ENCODE assay signal across 21 cellular contexts in the genomic region with DNA sequence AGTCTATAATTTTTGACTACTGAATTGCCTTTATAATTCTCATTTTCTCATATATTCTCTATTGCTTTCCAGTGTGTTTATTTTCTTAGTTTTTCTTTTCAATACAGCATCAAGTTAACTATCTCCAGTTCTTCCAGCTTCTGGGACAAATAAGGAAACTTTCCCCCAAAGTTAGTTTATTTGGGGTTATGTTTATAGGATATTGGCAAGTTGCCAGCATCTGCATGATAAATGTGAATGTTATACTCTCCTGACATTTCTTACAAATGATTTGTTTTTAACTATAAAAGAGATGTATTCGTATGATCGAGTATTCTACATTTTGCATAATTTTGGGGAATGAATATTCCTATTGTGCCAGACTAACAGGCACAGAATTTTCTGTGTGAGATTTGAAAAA.
DNase-seq lines count a peak whose midpoint lies in the region; ATAC-seq, FAIRE-seq and TF ChIP-seq lines count a peak whose summit lies in the region.
"Had no signal": no experiment of that assay in that cellular context is flagged by ENCODE, and none has a peak within 500 bp of the region (broad histone marks: within the 10 kb centered on the region; RNA-seq: fewer than 3 reads in every experiment).

No MANE protein-coding gene starts in this region.

- in situ Hi-C loops in HepG2 (cut with HindIII; ENCODE audit: extremely low pct_ligation_motif_present, low pct_unique_long_range_greater_than_20kb) = no loop called here
- in situ Hi-C loops in K562 (cut with MboI) = no loop called here

- TF ChIP-seq RAD21 in HepG2 (CRISPR knock-in tag; IDR thresholded peaks at IDR 0.05) (no peak), Ishikawa (IDR thresholded peaks at IDR 0.05; ENCODE audit: low read depth) (no peak), K562 (CRISPR knock-in tag; conservative IDR thresholded peaks at IDR 0.05 in 1 of 2, IDR thresholded peaks at IDR 0.05 in 1 of 2) (no peak)

- CTCF ChIA-PET in HepG2 (lab: Yijun Ruan, JAX; ENCODE audit: low intra/inter-chr PET ratio, low total read pairs) = no interaction called here
- CTCF ChIA-PET in K562 (lab: Yijun Ruan, JAX; ENCODE audit: low intra/inter-chr PET ratio) = no interaction called here

- no peak overlapping the region for H3K4me3 ChIP-seq in HepG2 (replicated peaks in 1 of 3; ENCODE audit: insufficient read depth in 1 of 3, low read depth in 2 of 3, low read length in 3 of 3)
- no peak overlapping the region for H3K4me3 ChIP-seq in right lobe of liver
- no peak overlapping the region for H3K4me3 ChIP-seq in K562
- H3K4me3 ChIP-seq: BLaER1 had no signal

- TF ChIP-seq EP300 in HepG2 (IDR thresholded peaks at IDR 0.05; ENCODE audit: low read depth in 2 of 2, low read length in 2 of 2) (no peak), HepG2 (CRISPR knock-in tag; IDR thresholded peaks at IDR 0.05; ENCODE audit: borderline replicate concordance) (no peak), Ishikawa (IDR thresholded peaks at IDR 0.05; ENCODE audit: borderline replicate concordance) (no peak), K562 (IDR thresholded peaks at IDR 0.05; ENCODE audit: low read length) (no peak)

- BruUV-seq in HepG2 (replicated peaks; lab: Mats Ljungman, UMichigan) (no TSS peak), K562 (replicated peaks; lab: Mats Ljungman, UMichigan) (no TSS peak)

- H2AFZ ChIP-seq in HepG2 (ENCODE audit: low read length) (no peak overlapping the region), K562 (ENCODE audit: low read depth, low read length) (no peak overlapping the region)

- H4K20me1 ChIP-seq in HepG2 (ENCODE audit: insufficient read depth, low read length) = no peaks in the 10 kb centered on the region
- H4K20me1 ChIP-seq in K562 (replicated peaks; ENCODE audit: control insufficient read depth, insufficient read depth, low read length) = no peaks in the 10 kb centered on the region
- H4K20me1 ChIP-seq: BLaER1 had no signal

- intact Hi-C loops in HepG2 (cut with micrococcal nuclease; ENCODE audit: unreplicated experiment) = no loop called here
- intact Hi-C loops in right lobe of liver (cut with DNase I) = no loop called here
- intact Hi-C loops in K562 (cut with micrococcal nuclease) = no loop called here

- 19% methylated on average over 2 of the region's 2 CpGs for whole genome bisulfite sequencing in HepG2 (ENCODE audit: low lambda C conversion rate)
- 78% methylated on average over 2 of the region's 2 CpGs for WGBS in right lobe of liver (ENCODE audit: insufficient coverage, low coverage, low lambda C conversion rate, missing lambda C conversion rate)
- 0% methylated on average over 2 of the region's 2 CpGs for WGBS in K562 (ENCODE audit: insufficient coverage, low coverage, missing lambda C conversion rate)

- H3K27me3 ChIP-seq in HepG2 (ENCODE audit: control insufficient read depth in 1 of 2, insufficient read depth in 2 of 2, low read length in 2 of 2) (no peaks in the 10 kb centered on the region), right lobe of liver (no peaks in the 10 kb centered on the region), K562 (ENCODE audit: control insufficient read depth in 2 of 2, insufficient read depth in 2 of 2, low read length in 2 of 2) (no peaks in the 10 kb centered on the region)
- H3K27me3 ChIP-seq: BE2C, BLaER1 had no signal

- H3K9me3 ChIP-seq in HepG2 (ENCODE audit: low read length) = no peaks in the 10 kb centered on the region
- H3K9me3 ChIP-seq in right lobe of liver = no peaks in the 10 kb centered on the region
- no peaks in the 10 kb centered on the region for H3K9me3 ChIP-seq in K562 (replicated peaks; ENCODE audit: control insufficient read depth, insufficient read depth, low read depth, low read length)
- H3K9me3 ChIP-seq: BE2C, BLaER1 had no signal

- no peak for ATAC-seq in HepG2
- no peak for ATAC-seq in right lobe of liver
- no peak for ATAC-seq in K562
- no peak for ATAC-seq in GM21717 (IDR thresholded peaks at IDR 0.05; ENCODE audit: unreplicated experiment)

- no peaks in the 10 kb centered on the region for H3K9me1 ChIP-seq in K562 (ENCODE audit: control insufficient read depth, insufficient read depth, low read length)

- TF ChIP-seq CTCF in HepG2 (CRISPR knock-in tag; IDR thresholded peaks at IDR 0.05) (no peak), right lobe of liver (IDR thresholded peaks at IDR 0.05) (no peak), K562 (IDR thresholded peaks at IDR 0.05 in 2 of 3, conservative IDR thresholded peaks at IDR 0.05 in 1 of 3; ENCODE audit: insufficient read depth in 2 of 3, low read depth in 1 of 3, low read length in 3 of 3) (no peak)

- H3K4me2 ChIP-seq in HepG2 (ENCODE audit: low read depth, low read length) (no peak overlapping the region), K562 (ENCODE audit: insufficient read depth, low read length) (no peak overlapping the region)
- H3K4me2 ChIP-seq: BLaER1 had no signal

- TF ChIP-seq POLR2A in HepG2 (IDR thresholded peaks at IDR 0.05; ENCODE audit: insufficient read depth in 1 of 2, low read depth in 2 of 2, low read length in 2 of 2) = no peak
- no peak for TF ChIP-seq POLR2A in right lobe of liver (IDR thresholded peaks at IDR 0.05)
- TF ChIP-seq POLR2A in K562 (conservative IDR thresholded peaks at IDR 0.05) = no peak

- H3K79me2 ChIP-seq in HepG2 (ENCODE audit: insufficient read depth, low read length) (no peaks in the 10 kb centered on the region), K562 (ENCODE audit: control insufficient read depth, insufficient read depth, low read length) (no peaks in the 10 kb centered on the region)

- H3K36me3 ChIP-seq in HepG2 (replicated peaks in 1 of 2; ENCODE audit: control insufficient read depth in 1 of 2, insufficient read depth in 2 of 2, low read length in 2 of 2) = no peaks in the 10 kb centered on the region
- no peaks in the 10 kb centered on the region for H3K36me3 ChIP-seq in right lobe of liver
- no peaks in the 10 kb centered on the region for H3K36me3 ChIP-seq in K562 (ENCODE audit: control insufficient read depth, insufficient read depth, low read length)
- H3K36me3 ChIP-seq: BE2C, BLaER1 had no signal

- POLR2A ChIA-PET in HepG2 (lab: Yijun Ruan, JAX) = no interaction called here
- POLR2A ChIA-PET in K562 (lab: Yijun Ruan, JAX) = no interaction called here

- H3K27ac ChIP-seq in HepG2 (ENCODE audit: extremely low read length, insufficient read depth, low read length) (no peak overlapping the region), right lobe of liver (no peak overlapping the region), K562 (ENCODE audit: extremely low read depth, low read depth, low read length) (no peak overlapping the region)
- H3K27ac ChIP-seq: BLaER1 had no signal

- DNase-seq in HepG2 (ENCODE audit: low spot score) = no peak
- DNase-seq in right lobe of liver = no peak
- no peak for DNase-seq in K562 (ENCODE audit: extremely low read depth in 1 of 4, low spot score in 3 of 4)
- DNase-seq in cerebellar cortex (ENCODE audit: low spot score) = no peak
- DNase-seq: 8988T; ACHN; BE2C; C1 segment of cervical spinal cord; CD4-positive, alpha-beta memory T cell; CD4-positive, CD25-positive, alpha-beta regulatory T cell; CD8-positive, alpha-beta memory T cell; COR-L47; DMS79 treated with DMSO at 0.1 percent for 48 hours; GF-D8 had no signal

- no peak overlapping the region for H3K9ac ChIP-seq in HepG2 (ENCODE audit: insufficient read depth, low read depth, low read length)
- no peak overlapping the region for H3K9ac ChIP-seq in K562 (ENCODE audit: insufficient read depth in 1 of 2, low read depth in 2 of 2, low read length in 2 of 2)
- H3K9ac ChIP-seq: BLaER1 had no signal

- FAIRE-seq in HepG2 (lab: Jason Lieb, UNC) = no peak
- no peak for FAIRE-seq in K562 (lab: Jason Lieb, UNC)
- FAIRE-seq: A204.1, G401.6, GM12891, GM19239 had no signal

- H3K4me1 ChIP-seq in HepG2 (ENCODE audit: insufficient read depth, low read length) (no peaks in the 10 kb centered on the region), right lobe of liver (no peaks in the 10 kb centered on the region), K562 (replicated peaks in 1 of 2; ENCODE audit: control insufficient read depth in 2 of 2, insufficient read depth in 2 of 2, low read length in 2 of 2) (no peaks in the 10 kb centered on the region)
- H3K4me1 ChIP-seq: BE2C, BLaER1 had no signal

TF ChIP-seq in HepG2, 621 proteins besides CTCF, POLR2A, EP300 and RAD21:
- TF ChIP-seq LCORL (IDR thresholded peaks at IDR 0.05) (peak; percentile 93), LCORL (CRISPR knock-in tag; IDR thresholded peaks at IDR 0.05) (no peak), GTF2F1 (IDR thresholded peaks at IDR 0.05; ENCODE audit: low read length) (0 out of 2 replicates have a peak, but pooled peaks have one; percentile 30)
- TF ChIP-seq, protein P1, sequence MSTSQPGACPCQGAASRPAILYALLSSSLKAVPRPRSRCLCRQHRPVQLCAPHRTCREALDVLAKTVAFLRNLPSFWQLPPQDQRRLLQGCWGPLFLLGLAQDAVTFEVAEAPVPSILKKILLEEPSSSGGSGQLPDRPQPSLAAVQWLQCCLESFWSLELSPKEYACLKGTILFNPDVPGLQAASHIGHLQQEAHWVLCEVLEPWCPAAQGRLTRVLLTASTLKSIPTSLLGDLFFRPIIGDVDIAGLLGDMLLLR (CRISPR knock-in tag; IDR thresholded peaks at IDR 0.05) = no peak

TF ChIP-seq in Ishikawa, 13 proteins besides CTCF, POLR2A, EP300 and RAD21:
- peak; percentile 27; the same call in 1 of the 2 replicates for TF ChIP-seq NFIC (IDR thresholded peaks at IDR 0.05)
- TF ChIP-seq ZBTB7A (IDR thresholded peaks at IDR 0.05; ENCODE audit: low read depth) = no peak
TF ChIP-seq in Ishikawa: peak in this region for 1.

TF ChIP-seq in K562, 482 proteins besides CTCF, POLR2A, EP300 and RAD21:
- no peak for TF ChIP-seq ZNF12 (CRISPR knock-in tag; IDR thresholded peaks at IDR 0.05)
- TF ChIP-seq ILF3 (IDR thresholded peaks at IDR 0.05; ENCODE audit: borderline replicate concordance) = no peak
- TF ChIP-seq, protein P2, sequence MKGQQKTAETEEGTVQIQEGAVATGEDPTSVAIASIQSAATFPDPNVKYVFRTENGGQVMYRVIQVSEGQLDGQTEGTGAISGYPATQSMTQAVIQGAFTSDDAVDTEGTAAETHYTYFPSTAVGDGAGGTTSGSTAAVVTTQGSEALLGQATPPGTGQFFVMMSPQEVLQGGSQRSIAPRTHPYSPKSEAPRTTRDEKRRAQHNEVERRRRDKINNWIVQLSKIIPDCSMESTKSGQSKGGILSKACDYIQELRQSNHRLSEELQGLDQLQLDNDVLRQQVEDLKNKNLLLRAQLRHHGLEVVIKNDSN (CRISPR knock-in tag; IDR thresholded peaks at IDR 0.05) = no peak
- peak; percentile 95 for TF ChIP-seq NFIC (IDR thresholded peaks at IDR 0.05)
- peak; percentile 97 for TF ChIP-seq NFIX (CRISPR knock-in tag; IDR thresholded peaks at IDR 0.05; ENCODE audit: low read depth)
TF ChIP-seq in K562: peak in this region for 2.
